8 cellular contexts compared by ENCODE assay signal in genomic region chr11:19557720-19558140, GRCh38.
A peak's percentile ranks its signal among the peaks of the same experiment; 100 is the strongest.
DNase-seq lines count a peak whose midpoint lies in the region; ATAC-seq, FAIRE-seq and TF ChIP-seq lines count a peak whose summit lies in the region.

No MANE protein-coding gene starts in this region.

- no peak overlapping the region for H3K27ac Mint-ChIP-seq in osteocyte (ENCODE audit: unreplicated experiment)

- H3K27me3 Mint-ChIP-seq in osteocyte (ENCODE audit: unreplicated experiment): peaks cover 23% of the 10 kb centered on the region

- no peak for TF ChIP-seq POLR2A in tibial nerve (IDR thresholded peaks at IDR 0.05)

- no peaks in the 10 kb centered on the region for H3K36me3 ChIP-seq in tibial nerve

- no peaks in the 10 kb centered on the region for H3K9me3 ChIP-seq in tibial nerve

- H3K4me1 ChIP-seq in tibial nerve: peaks cover 0 to 14% (median 0%) of the 10 kb centered on the region in 4 donors

- no peaks in the 10 kb centered on the region for H3K27me3 ChIP-seq in tibial nerve

- ATAC-seq in GM21576 (IDR thresholded peaks at IDR 0.05; ENCODE audit: unreplicated experiment): no peak

- H3K4me1 Mint-ChIP-seq in osteocyte (ENCODE audit: unreplicated experiment): no peaks in the 10 kb centered on the region

- no peak overlapping the region for H3K4me3 ChIP-seq in tibial nerve

- H3K9me3 Mint-ChIP-seq in osteocyte (ENCODE audit: unreplicated experiment): no peaks in the 10 kb centered on the region

- FAIRE-seq in frontal cortex (lab: Jason Lieb, UNC): no peak

- H3K36me3 Mint-ChIP-seq in osteocyte (ENCODE audit: unreplicated experiment): no peaks in the 10 kb centered on the region

- WGBS in tibial nerve, 2 donors: 4 to 6% methylated on average over 7 of the region's 7 CpGs

- H3K4me3 Mint-ChIP-seq in osteocyte (ENCODE audit: unreplicated experiment): no peak overlapping the region

- no peak overlapping the region for H3K27ac ChIP-seq in tibial nerve

- TF ChIP-seq EP300 in tibial nerve (IDR thresholded peaks at IDR 0.05): no peak

- DNase-seq in GM04504 (ENCODE audit: low read depth) (peak; percentile 44), HUDEP-2 (lab: John Stamatoyannopoulos, UW; ENCODE audit: unreplicated experiment in 76 of 76) (peak in 59 of 76 experiments; percentile 4 to 68 (median 38)), RKO (ENCODE audit: low spot score) (peak; percentile 80), frontal cortex (ENCODE audit: low spot score in 2 of 2) (peak; percentile 21 to 65), osteocyte (ENCODE audit: extremely low spot score, unreplicated experiment) (peak; percentile 92), tibial nerve (ENCODE audit: low spot score in 2 of 2) (peak; percentile 56 to 80)
- peak; percentile 87 for DNase-seq in activated effector memory CD4-positive, alpha-beta T cell treated with anti-CD3 and anti-CD28 coated beads, Interleukin-2, amount 50 U/mL, for 16 hours

- peak; percentile 96 for TF ChIP-seq CTCF in osteocyte (IDR thresholded peaks at IDR 0.05)
- peak; percentile 68 to 86 (median 78) for TF ChIP-seq CTCF in tibial nerve (IDR thresholded peaks at IDR 0.05)

Comparison
In these comparisons a context has a peak if more than half of its experiments do, and no peak if none do; other contexts are left out.
1. DNase-seq: peak in every context shown above with its lines; median percentile 92 in osteocyte; 87 in activated effector memory CD4-positive, alpha-beta T cell treated with anti-CD3 and anti-CD28 coated beads, Interleukin-2, amount 50 U/mL, for 16 hours; 80 in RKO; 68 in tibial nerve; 44 in GM04504; 43 in frontal cortex; 38 in HUDEP-2.